Comparison of ENCODE assay signal across 8 cellular contexts in the genomic region with DNA sequence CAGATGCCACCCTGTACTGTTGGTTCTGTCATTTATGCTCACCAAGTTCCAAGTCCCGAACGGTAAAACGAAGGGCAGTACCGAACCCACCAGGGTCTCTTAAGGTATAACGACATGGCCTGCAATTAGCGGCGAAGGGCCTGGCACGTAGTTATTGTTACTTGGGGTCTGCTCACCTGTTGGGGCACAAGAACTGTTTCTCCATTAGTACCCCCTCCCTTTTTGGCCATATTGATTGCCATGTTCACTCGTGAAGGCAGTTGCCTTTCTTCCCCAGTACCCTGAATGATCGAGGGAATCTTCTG. TPM values are rescaled to one million over a fixed set of nuclear protein-coding genes. Genes with fewer than 3 reads are reported as not detected.
A peak's percentile ranks its signal among the peaks of the same experiment; 100 is the strongest.
DNase-seq lines count a peak whose midpoint lies in the region; ATAC-seq and TF ChIP-seq lines count a peak whose summit lies in the region.

No MANE protein-coding gene starts in this region.

- no peak overlapping the region for H3K14ac ChIP-seq in trophoblast cell (ENCODE audit: low read length)

- H4K12ac ChIP-seq in trophoblast cell (ENCODE audit: low read depth, low read length) = no peak overlapping the region

- H2BK120ac ChIP-seq in trophoblast cell (ENCODE audit: insufficient read depth, low read length, poor library complexity) = no peak overlapping the region

- H3K4me1 ChIP-seq in OCI-LY3 (ENCODE audit: low read length) (peaks cover 36% of the 10 kb centered on the region), esophagus squamous epithelium (peaks cover 6 to 20% (median 10%) of the 10 kb centered on the region in 3 donors), trophoblast cell (ENCODE audit: control insufficient read depth in 1 of 2, insufficient read depth in 2 of 2, low read length in 2 of 2) (peaks cover 5 to 6% of the 10 kb centered on the region in 2 experiments)

- no peak overlapping the region for H4K8ac ChIP-seq in trophoblast cell (ENCODE audit: low read depth, low read length)

- 48 to 60% methylated on average over 5 to 10 of the region's 10 CpGs for WGBS in esophagus squamous epithelium, 2 donors
- no CpG with 5 or more reads among the region's 10 CpGs for WGBS in trophoblast cell (ENCODE audit: extremely low coverage, insufficient coverage, insufficient read length)

- no peaks in the 10 kb centered on the region for H4K20me1 ChIP-seq in OCI-LY3 (ENCODE audit: insufficient read depth, low read length)

- H3K4me3 ChIP-seq in GM06990 (replicated peaks; ENCODE audit: low read depth, low read length) (peak overlapping the region; percentile 68; the same call in 1 of the 2 replicates), OCI-LY3 (ENCODE audit: low read length) (peak overlapping the region; percentile 88), esophagus squamous epithelium (peak overlapping the region; percentile 47 to 86 (median 68)), trophoblast cell (ENCODE audit: low read depth, low read length) (peak overlapping the region; percentile 70)

- no peak overlapping the region for H3K9ac ChIP-seq in OCI-LY3 (ENCODE audit: low read length)
- H3K9ac ChIP-seq in trophoblast cell (ENCODE audit: low read length) = no peak overlapping the region

- no peaks in the 10 kb centered on the region for H3K36me3 ChIP-seq in GM06990 (ENCODE audit: control insufficient read depth, insufficient read depth, low read length)
- no peaks in the 10 kb centered on the region for H3K36me3 ChIP-seq in OCI-LY3 (replicated peaks; ENCODE audit: low read depth, low read length)
- H3K36me3 ChIP-seq in esophagus squamous epithelium = no peaks in the 10 kb centered on the region
- no peaks in the 10 kb centered on the region for H3K36me3 ChIP-seq in trophoblast cell (ENCODE audit: control insufficient read depth in 1 of 2, insufficient read depth in 2 of 2, low read length in 2 of 2)

- DNase-seq in GM06990 (ENCODE audit: extremely low read depth, insufficient read length) (no peak), esophagus squamous epithelium (lab: John Stamatoyannopoulos, UW) (no peak), trophoblast cell (no peak), NCI-H510A treated with DMSO at 0.1 percent for 48 hours (lab: John Stamatoyannopoulos, UW) (no peak), MV-4-11 (lab: John Stamatoyannopoulos, UW) (no peak), LoVo (ENCODE audit: low spot score) (no peak)

- no peaks in the 10 kb centered on the region for H3K79me2 ChIP-seq in OCI-LY3 (ENCODE audit: low read length)
- no peaks in the 10 kb centered on the region for H3K79me2 ChIP-seq in trophoblast cell (ENCODE audit: control insufficient read depth, insufficient read depth, low read length, poor library complexity)

- H3K9me3 ChIP-seq in OCI-LY3 (ENCODE audit: insufficient read depth, low read length) (no peaks in the 10 kb centered on the region), esophagus squamous epithelium (no peaks in the 10 kb centered on the region), trophoblast cell (ENCODE audit: insufficient read depth, low read depth, low read length) (peaks cover 3% of the 10 kb centered on the region)

- no peak overlapping the region for H2AK5ac ChIP-seq in trophoblast cell (ENCODE audit: low read length)

- no peak overlapping the region for H3K23ac ChIP-seq in trophoblast cell (ENCODE audit: low read length)

- no peak overlapping the region for H3K18ac ChIP-seq in trophoblast cell (ENCODE audit: low read length)

- H3K4ac ChIP-seq in trophoblast cell (ENCODE audit: low read depth, low read length) = no peak overlapping the region

- no peaks in the 10 kb centered on the region for H3K27me3 ChIP-seq in GM06990 (replicated peaks; ENCODE audit: control insufficient read depth, insufficient read depth, low read length)
- no peaks in the 10 kb centered on the region for H3K27me3 ChIP-seq in OCI-LY3 (ENCODE audit: low read depth, low read length)
- peaks cover 0 to 56% (median 0%) of the 10 kb centered on the region in 4 donors for H3K27me3 ChIP-seq in esophagus squamous epithelium
- peaks cover 4% of the 10 kb centered on the region for H3K27me3 ChIP-seq in trophoblast cell (ENCODE audit: insufficient read depth, low read length)

- no peak for TF ChIP-seq POLR2A in esophagus squamous epithelium (IDR thresholded peaks at IDR 0.05)

- H3K79me1 ChIP-seq in trophoblast cell (ENCODE audit: low read length) = peaks cover 2% of the 10 kb centered on the region

- H3K4me2 ChIP-seq in OCI-LY3 (ENCODE audit: low read length) (peak overlapping the region; percentile 87), trophoblast cell (ENCODE audit: low read length) (peak overlapping the region; percentile 89)

- TF ChIP-seq CTCF in GM06990 (IDR thresholded peaks at IDR 0.05; ENCODE audit: insufficient read depth, low read length, poor library complexity, severe bottlenecking) (no peak), OCI-LY3 (IDR thresholded peaks at IDR 0.05; ENCODE audit: low read depth, low read length) (no peak), esophagus squamous epithelium (IDR thresholded peaks at IDR 0.05) (no peak)

- H2AFZ ChIP-seq in OCI-LY3 (ENCODE audit: low read depth, low read length) = no peak overlapping the region
- H2AFZ ChIP-seq in trophoblast cell (ENCODE audit: insufficient read depth, low read length, poor library complexity) = no peak overlapping the region

- no peak overlapping the region for H3K27ac ChIP-seq in OCI-LY3 (ENCODE audit: low read length)
- H3K27ac ChIP-seq in esophagus squamous epithelium = no peak overlapping the region
- H3K27ac ChIP-seq in trophoblast cell (ENCODE audit: low read depth, low read length) = no peak overlapping the region

- intact Hi-C loops in esophagus squamous epithelium (cut with DNase I) = no loop called here

- H4K91ac ChIP-seq in trophoblast cell (ENCODE audit: low read depth, low read length) = no peak overlapping the region

- no peak overlapping the region for H2BK5ac ChIP-seq in trophoblast cell (ENCODE audit: low read depth, low read length, poor library complexity)

- H2BK12ac ChIP-seq in trophoblast cell (ENCODE audit: low read length) = no peak overlapping the region

- ATAC-seq in GM21515 (IDR thresholded peaks at IDR 0.05; ENCODE audit: unreplicated experiment) = no peak

RNA-seq across cellular contexts. Expression of a gene that starts 0.4 kb away (rescaled TPM):
- under 1 TPM; 0.23 to 0.66 (median 0.52) TPM for total RNA-seq in esophagus squamous epithelium
- polyA plus RNA-seq in trophoblast cell (2013) = 1.2 and 1.3 TPM in 2 replicates

RNA-seq across cellular contexts. Expression of a gene that starts 0.6 kb away (rescaled TPM):
- 1 to 10 TPM in 2 of 4 donors, under 1 TPM in 2; 0.92 to 2.1 (median 1.2) TPM for total RNA-seq in esophagus squamous epithelium
- polyA plus RNA-seq in trophoblast cell (2013) = 0.40 and 0.55 TPM in 2 replicates

RNA-seq across cellular contexts. Expression of a gene that starts 35.1 kb away (rescaled TPM):
- total RNA-seq in esophagus squamous epithelium = 10 to 100 TPM; 10.7 to 19.3 (median 15.8) TPM
- polyA plus RNA-seq in trophoblast cell (2013) = 13.0 and 15.2 TPM in 2 replicates

RNA-seq across cellular contexts. Expression of a gene that starts 44.9 kb away (rescaled TPM):
- 10 to 100 TPM; 16.4 to 36.2 (median 27.2) TPM for total RNA-seq in esophagus squamous epithelium
- 90.3 and 101 TPM in 2 replicates for polyA plus RNA-seq in trophoblast cell (2013)
